1 cellular context compared by ENCODE assay signal in the genomic region with DNA sequence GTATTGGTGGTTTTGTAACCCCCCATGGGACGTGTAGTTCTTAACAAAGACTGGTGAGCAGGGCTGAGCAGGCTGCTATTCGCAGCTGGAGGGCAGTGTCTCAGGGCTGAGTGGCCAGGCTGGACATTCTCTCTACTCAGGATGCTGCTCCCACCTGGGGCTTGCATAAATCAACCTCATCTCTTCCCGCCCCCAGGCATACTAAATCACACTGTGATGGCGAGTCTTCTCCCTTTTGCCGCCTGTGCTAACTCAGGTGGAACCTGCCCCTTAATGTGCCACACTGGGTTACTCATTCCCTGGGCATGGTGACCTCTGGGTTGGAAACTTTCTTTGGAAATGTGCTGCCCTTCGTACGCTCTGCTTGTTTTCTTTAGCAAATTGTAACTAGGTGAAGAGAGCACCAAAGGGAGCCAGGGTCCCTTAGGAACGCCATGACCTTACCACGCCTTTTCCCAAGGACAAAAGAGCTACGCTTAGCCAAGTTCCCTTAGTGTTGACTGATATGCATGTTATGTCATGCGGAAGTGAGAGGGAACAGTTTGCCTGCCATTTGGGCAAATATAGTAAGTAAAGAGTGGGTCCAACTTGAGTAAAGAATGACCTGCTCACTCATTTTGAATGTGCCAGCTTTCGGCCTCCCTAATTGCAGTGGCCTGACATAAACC.
A peak's percentile ranks its signal among the peaks of the same experiment; 100 is the strongest.
TF ChIP-seq lines count a peak whose summit lies in the region.

No MANE protein-coding gene starts in this region.

TF ChIP-seq in HepG2, 621 proteins besides CTCF, POLR2A, EP300 and RAD21 (continued from another document and continues in another):
- no peak for TF ChIP-seq ZZZ3 (CRISPR knock-in tag; IDR thresholded peaks at IDR 0.05; ENCODE audit: borderline replicate concordance)
- no peak for TF ChIP-seq ZNF850 (CRISPR knock-in tag; conservative IDR thresholded peaks at IDR 0.05)
- no peak for TF ChIP-seq KDM5B (CRISPR knock-in tag; IDR thresholded peaks at IDR 0.05; ENCODE audit: borderline replicate concordance)
- TF ChIP-seq ATF7 (IDR thresholded peaks at IDR 0.05): no peak
- TF ChIP-seq ATF7 (CRISPR knock-in tag; IDR thresholded peaks at IDR 0.05): no peak
- TF ChIP-seq, protein P1, sequence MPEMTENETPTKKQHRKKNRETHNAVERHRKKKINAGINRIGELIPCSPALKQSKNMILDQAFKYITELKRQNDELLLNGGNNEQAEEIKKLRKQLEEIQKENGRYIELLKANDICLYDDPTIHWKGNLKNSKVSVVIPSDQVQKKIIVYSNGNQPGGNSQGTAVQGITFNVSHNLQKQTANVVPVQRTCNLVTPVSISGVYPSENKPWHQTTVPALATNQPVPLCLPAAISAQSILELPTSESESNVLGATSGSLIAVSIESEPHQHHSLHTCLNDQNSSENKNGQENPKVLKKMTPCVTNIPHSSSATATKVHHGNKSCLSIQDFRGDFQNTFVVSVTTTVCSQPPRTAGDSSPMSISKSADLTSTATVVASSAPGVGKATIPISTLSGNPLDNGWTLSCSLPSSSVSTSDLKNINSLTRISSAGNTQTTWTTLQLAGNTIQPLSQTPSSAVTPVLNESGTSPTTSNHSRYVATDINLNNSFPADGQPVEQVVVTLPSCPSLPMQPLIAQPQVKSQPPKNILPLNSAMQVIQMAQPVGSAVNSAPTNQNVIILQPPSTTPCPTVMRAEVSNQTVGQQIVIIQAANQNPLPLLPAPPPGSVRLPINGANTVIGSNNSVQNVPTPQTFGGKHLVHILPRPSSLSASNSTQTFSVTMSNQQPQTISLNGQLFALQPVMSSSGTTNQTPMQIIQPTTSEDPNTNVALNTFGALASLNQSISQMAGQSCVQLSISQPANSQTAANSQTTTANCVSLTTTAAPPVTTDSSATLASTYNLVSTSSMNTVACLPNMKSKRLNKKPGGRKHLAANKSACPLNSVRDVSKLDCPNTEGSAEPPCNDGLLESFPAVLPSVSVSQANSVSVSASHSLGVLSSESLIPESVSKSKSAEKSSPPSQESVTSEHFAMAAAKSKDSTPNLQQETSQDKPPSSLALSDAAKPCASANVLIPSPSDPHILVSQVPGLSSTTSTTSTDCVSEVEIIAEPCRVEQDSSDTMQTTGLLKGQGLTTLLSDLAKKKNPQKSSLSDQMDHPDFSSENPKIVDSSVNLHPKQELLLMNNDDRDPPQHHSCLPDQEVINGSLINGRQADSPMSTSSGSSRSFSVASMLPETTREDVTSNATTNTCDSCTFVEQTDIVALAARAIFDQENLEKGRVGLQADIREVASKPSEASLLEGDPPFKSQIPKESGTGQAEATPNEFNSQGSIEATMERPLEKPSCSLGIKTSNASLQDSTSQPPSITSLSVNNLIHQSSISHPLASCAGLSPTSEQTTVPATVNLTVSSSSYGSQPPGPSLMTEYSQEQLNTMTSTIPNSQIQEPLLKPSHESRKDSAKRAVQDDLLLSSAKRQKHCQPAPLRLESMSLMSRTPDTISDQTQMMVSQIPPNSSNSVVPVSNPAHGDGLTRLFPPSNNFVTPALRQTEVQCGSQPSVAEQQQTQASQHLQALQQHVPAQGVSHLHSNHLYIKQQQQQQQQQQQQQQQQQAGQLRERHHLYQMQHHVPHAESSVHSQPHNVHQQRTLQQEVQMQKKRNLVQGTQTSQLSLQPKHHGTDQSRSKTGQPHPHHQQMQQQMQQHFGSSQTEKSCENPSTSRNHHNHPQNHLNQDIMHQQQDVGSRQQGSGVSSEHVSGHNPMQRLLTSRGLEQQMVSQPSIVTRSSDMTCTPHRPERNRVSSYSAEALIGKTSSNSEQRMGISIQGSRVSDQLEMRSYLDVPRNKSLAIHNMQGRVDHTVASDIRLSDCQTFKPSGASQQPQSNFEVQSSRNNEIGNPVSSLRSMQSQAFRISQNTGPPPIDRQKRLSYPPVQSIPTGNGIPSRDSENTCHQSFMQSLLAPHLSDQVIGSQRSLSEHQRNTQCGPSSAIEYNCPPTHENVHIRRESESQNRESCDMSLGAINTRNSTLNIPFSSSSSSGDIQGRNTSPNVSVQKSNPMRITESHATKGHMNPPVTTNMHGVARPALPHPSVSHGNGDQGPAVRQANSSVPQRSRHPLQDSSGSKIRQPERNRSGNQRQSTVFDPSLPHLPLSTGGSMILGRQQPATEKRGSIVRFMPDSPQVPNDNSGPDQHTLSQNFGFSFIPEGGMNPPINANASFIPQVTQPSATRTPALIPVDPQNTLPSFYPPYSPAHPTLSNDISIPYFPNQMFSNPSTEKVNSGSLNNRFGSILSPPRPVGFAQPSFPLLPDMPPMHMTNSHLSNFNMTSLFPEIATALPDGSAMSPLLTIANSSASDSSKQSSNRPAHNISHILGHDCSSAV (CRISPR knock-in tag; IDR thresholded peaks at IDR 0.05; ENCODE audit: borderline replicate concordance): no peak
- TF ChIP-seq CCDC6 (CRISPR knock-in tag; IDR thresholded peaks at IDR 0.05): no peak
- TF ChIP-seq JDP2 (CRISPR knock-in tag; IDR thresholded peaks at IDR 0.05; ENCODE audit: borderline replicate concordance): no peak
- no peak for TF ChIP-seq ZNF777 (CRISPR knock-in tag; IDR thresholded peaks at IDR 0.05)
- TF ChIP-seq JUND (CRISPR knock-in tag; IDR thresholded peaks at IDR 0.05): no peak
- no peak for TF ChIP-seq NCOA5 (CRISPR knock-in tag; IDR thresholded peaks at IDR 0.05)
- TF ChIP-seq, protein P2, sequence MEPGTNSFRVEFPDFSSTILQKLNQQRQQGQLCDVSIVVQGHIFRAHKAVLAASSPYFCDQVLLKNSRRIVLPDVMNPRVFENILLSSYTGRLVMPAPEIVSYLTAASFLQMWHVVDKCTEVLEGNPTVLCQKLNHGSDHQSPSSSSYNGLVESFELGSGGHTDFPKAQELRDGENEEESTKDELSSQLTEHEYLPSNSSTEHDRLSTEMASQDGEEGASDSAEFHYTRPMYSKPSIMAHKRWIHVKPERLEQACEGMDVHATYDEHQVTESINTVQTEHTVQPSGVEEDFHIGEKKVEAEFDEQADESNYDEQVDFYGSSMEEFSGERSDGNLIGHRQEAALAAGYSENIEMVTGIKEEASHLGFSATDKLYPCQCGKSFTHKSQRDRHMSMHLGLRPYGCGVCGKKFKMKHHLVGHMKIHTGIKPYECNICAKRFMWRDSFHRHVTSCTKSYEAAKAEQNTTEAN (CRISPR knock-in tag; conservative IDR thresholded peaks at IDR 0.05): no peak
- TF ChIP-seq, protein P3, sequence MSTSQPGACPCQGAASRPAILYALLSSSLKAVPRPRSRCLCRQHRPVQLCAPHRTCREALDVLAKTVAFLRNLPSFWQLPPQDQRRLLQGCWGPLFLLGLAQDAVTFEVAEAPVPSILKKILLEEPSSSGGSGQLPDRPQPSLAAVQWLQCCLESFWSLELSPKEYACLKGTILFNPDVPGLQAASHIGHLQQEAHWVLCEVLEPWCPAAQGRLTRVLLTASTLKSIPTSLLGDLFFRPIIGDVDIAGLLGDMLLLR (CRISPR knock-in tag; IDR thresholded peaks at IDR 0.05): no peak
- no peak for TF ChIP-seq ZFP41 (CRISPR knock-in tag; IDR thresholded peaks at IDR 0.05; ENCODE audit: borderline replicate concordance)
- no peak for TF ChIP-seq CBX2 (IDR thresholded peaks at IDR 0.05; ENCODE audit: low read depth, low read length)
- no peak for TF ChIP-seq CBX2 (CRISPR knock-in tag; IDR thresholded peaks at IDR 0.05; ENCODE audit: low read depth)
- no peak for TF ChIP-seq ZNF550 (CRISPR knock-in tag; IDR thresholded peaks at IDR 0.05; ENCODE audit: borderline replicate concordance)
- TF ChIP-seq FOSL1 (CRISPR knock-in tag; IDR thresholded peaks at IDR 0.05; ENCODE audit: borderline replicate concordance): no peak
- TF ChIP-seq, protein P4, sequence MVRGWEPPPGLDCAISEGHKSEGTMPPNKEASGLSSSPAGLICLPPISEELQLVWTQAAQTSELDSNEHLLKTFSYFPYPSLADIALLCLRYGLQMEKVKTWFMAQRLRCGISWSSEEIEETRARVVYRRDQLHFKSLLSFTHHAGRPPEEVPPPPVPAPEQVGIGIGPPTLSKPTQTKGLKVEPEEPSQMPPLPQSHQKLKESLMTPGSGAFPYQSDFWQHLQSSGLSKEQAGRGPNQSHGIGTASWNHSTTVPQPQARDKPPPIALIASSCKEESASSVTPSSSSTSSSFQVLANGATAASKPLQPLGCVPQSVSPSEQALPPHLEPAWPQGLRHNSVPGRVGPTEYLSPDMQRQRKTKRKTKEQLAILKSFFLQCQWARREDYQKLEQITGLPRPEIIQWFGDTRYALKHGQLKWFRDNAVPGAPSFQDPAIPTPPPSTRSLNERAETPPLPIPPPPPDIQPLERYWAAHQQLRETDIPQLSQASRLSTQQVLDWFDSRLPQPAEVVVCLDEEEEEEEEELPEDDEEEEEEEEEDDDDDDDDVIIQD (CRISPR knock-in tag; IDR thresholded peaks at IDR 0.05; ENCODE audit: low read depth): no peak
- no peak for TF ChIP-seq CBFB (CRISPR knock-in tag; IDR thresholded peaks at IDR 0.05)
- no peak for TF ChIP-seq ZNF234 (CRISPR knock-in tag; conservative IDR thresholded peaks at IDR 0.05)
- no peak for TF ChIP-seq ISX (CRISPR knock-in tag; conservative IDR thresholded peaks at IDR 0.05)
- TF ChIP-seq ZNF703 (CRISPR knock-in tag; IDR thresholded peaks at IDR 0.05; ENCODE audit: borderline replicate concordance): no peak
- no peak for TF ChIP-seq THYN1 (CRISPR knock-in tag; IDR thresholded peaks at IDR 0.05; ENCODE audit: borderline replicate concordance, low read depth)
- TF ChIP-seq, protein P5, sequence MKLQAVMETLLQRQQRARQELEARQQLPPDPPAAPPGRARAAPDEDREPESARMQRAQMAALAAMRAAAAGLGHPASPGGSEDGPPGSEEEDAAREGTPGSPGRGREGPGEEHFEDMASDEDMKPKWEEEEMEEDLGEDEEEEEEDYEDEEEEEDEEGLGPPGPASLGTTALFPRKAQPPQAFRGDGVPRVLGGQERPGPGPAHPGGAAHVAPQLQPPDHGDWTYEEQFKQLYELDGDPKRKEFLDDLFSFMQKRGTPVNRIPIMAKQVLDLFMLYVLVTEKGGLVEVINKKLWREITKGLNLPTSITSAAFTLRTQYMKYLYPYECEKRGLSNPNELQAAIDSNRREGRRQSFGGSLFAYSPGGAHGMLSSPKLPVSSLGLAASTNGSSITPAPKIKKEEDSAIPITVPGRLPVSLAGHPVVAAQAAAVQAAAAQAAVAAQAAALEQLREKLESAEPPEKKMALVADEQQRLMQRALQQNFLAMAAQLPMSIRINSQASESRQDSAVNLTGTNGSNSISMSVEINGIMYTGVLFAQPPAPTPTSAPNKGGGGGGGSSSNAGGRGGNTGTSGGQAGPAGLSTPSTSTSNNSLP (IDR thresholded peaks at IDR 0.05; ENCODE audit: low read depth, low read length): no peak
- no peak for TF ChIP-seq TEAD2 (CRISPR knock-in tag; IDR thresholded peaks at IDR 0.05)
- peak; percentile 15; the same call in 1 of the 2 replicates for TF ChIP-seq GABPB1 (CRISPR knock-in tag; IDR thresholded peaks at IDR 0.05)
- TF ChIP-seq SMAD3 (CRISPR knock-in tag; IDR thresholded peaks at IDR 0.05): no peak
- no peak for TF ChIP-seq KMT2B (CRISPR knock-in tag; IDR thresholded peaks at IDR 0.05)
- TF ChIP-seq ZNF83 (CRISPR knock-in tag; IDR thresholded peaks at IDR 0.05; ENCODE audit: borderline replicate concordance): no peak
- no peak for TF ChIP-seq SOX6 (IDR thresholded peaks at IDR 0.05)
- peak; percentile 75 for TF ChIP-seq SOX6 (CRISPR knock-in tag; IDR thresholded peaks at IDR 0.05)
- TF ChIP-seq STAT6 (CRISPR knock-in tag; IDR thresholded peaks at IDR 0.05; ENCODE audit: borderline replicate concordance): no peak
- no peak for TF ChIP-seq RARG (CRISPR knock-in tag; IDR thresholded peaks at IDR 0.05; ENCODE audit: low read depth)
- TF ChIP-seq ZKSCAN8 (CRISPR knock-in tag; IDR thresholded peaks at IDR 0.05; ENCODE audit: borderline replicate concordance): no peak
- no peak for TF ChIP-seq ZFP62 (CRISPR knock-in tag; IDR thresholded peaks at IDR 0.05)
- TF ChIP-seq ZNF776 (CRISPR knock-in tag; IDR thresholded peaks at IDR 0.05): no peak
- no peak for TF ChIP-seq BRF2 (CRISPR knock-in tag; IDR thresholded peaks at IDR 0.05)
- no peak for TF ChIP-seq FOXP1 (IDR thresholded peaks at IDR 0.05)
- peak; percentile 37; the same call in 1 of the 2 replicates for TF ChIP-seq FOXP1 (CRISPR knock-in tag; IDR thresholded peaks at IDR 0.05)
- TF ChIP-seq ZSCAN22 (CRISPR knock-in tag; IDR thresholded peaks at IDR 0.05): no peak
- TF ChIP-seq NR3C1 (CRISPR knock-in tag; IDR thresholded peaks at IDR 0.05): no peak
- no peak for TF ChIP-seq ZKSCAN1 (IDR thresholded peaks at IDR 0.05; ENCODE audit: low read length)
- TF ChIP-seq ZFP36L1 (CRISPR knock-in tag; IDR thresholded peaks at IDR 0.05): no peak
- no peak for TF ChIP-seq ZNF460 (CRISPR knock-in tag; IDR thresholded peaks at IDR 0.05; ENCODE audit: borderline replicate concordance)
- peak; percentile 33; the same call in 1 of the 2 replicates for TF ChIP-seq ETV5 (CRISPR knock-in tag; IDR thresholded peaks at IDR 0.05; ENCODE audit: borderline replicate concordance)
- TF ChIP-seq ZNF556 (CRISPR knock-in tag; IDR thresholded peaks at IDR 0.05; ENCODE audit: borderline replicate concordance): no peak
- peak; percentile 20; the same call in 1 of the 2 replicates for TF ChIP-seq TBX2 (CRISPR knock-in tag; IDR thresholded peaks at IDR 0.05; ENCODE audit: borderline replicate concordance)
- TF ChIP-seq SOX13 (IDR thresholded peaks at IDR 0.05): no peak
- TF ChIP-seq SOX13 (CRISPR knock-in tag; conservative IDR thresholded peaks at IDR 0.05 in 1 of 2, IDR thresholded peaks at IDR 0.05 in 1 of 2): peak in 1 of 2 experiments; percentile 52; a peak in 1 of 4 replicates
- TF ChIP-seq ZNF749 (CRISPR knock-in tag; IDR thresholded peaks at IDR 0.05; ENCODE audit: borderline replicate concordance): no peak
- TF ChIP-seq HMG20B (CRISPR knock-in tag; conservative IDR thresholded peaks at IDR 0.05): no peak
- no peak for TF ChIP-seq NKX3-1 (CRISPR knock-in tag; IDR thresholded peaks at IDR 0.05)
- TF ChIP-seq KDM1A (CRISPR knock-in tag; IDR thresholded peaks at IDR 0.05): no peak
